Comparison of ENCODE assay signal across 8 cellular contexts in the genomic region with DNA sequence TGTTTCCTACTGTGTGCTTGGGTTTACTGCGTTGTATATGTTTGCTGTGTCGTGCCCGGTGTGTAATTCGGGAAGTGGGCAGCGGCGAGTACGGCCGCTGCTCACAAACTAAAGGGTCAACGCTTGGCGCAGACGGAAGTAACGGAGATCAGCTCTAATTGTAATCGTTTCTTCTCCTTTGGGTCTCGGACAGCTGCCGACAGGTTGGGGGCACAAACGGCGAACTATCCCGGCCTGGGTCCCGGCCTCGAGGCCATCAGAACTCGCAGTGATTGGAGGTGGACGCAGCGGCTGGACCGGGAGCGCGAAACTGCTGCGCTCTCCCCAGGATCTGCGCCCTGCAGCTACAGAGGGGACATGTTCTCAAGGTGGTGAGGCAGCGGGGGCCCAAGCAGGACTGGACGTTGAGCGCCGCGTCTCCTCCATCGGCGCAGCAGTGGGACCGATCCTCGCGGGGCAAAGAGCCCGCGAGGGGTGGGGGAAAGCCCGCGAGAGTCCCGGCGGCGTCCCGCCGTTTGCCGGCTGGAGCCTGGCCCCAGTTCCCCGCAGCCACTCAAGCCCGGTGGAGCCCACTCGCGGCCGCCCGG.
DNase-seq lines count a peak whose midpoint lies in the region; TF ChIP-seq lines count a peak whose summit lies in the region.

No MANE protein-coding gene starts in this region.

- H3K36me3 Mint-ChIP-seq in activated naive CD8-positive, alpha-beta T cell: no peaks in the 10 kb centered on the region

- peak overlapping the region; percentile 50 for H3K27ac Mint-ChIP-seq in activated naive CD8-positive, alpha-beta T cell

- no peaks in the 10 kb centered on the region for H3K9me3 Mint-ChIP-seq in activated naive CD8-positive, alpha-beta T cell (ENCODE audit: low read depth)

- H3K36me3 ChIP-seq in HEK293 (ENCODE audit: control insufficient read depth in 2 of 2, insufficient read depth in 1 of 2, low read length in 2 of 2): peaks cover 0 to 4% of the 10 kb centered on the region in 2 experiments; a peak in 1 of 3 replicates

- H3K4me3 ChIP-seq in HEK293 (ENCODE audit: low read depth, low read length) (peak overlapping the region; percentile 13; the same call in 1 of the 2 replicates), iPS-11a (ENCODE audit: low read depth, low read length) (peak overlapping the region; percentile 58), skeletal muscle cell (ENCODE audit: low read depth, low read length) (peak overlapping the region; percentile 46)

- CTCF ChIA-PET in HEK293 (lab: Yijun Ruan, JAX): no interaction called here

- H3K27me3 Mint-ChIP-seq in activated naive CD8-positive, alpha-beta T cell: peaks cover 23% of the 10 kb centered on the region

- no peak for TF ChIP-seq CTCF in HEK293 (tag by site-specific recombination; IDR thresholded peaks at IDR 0.05)
- TF ChIP-seq CTCF in GM20000 (IDR thresholded peaks at IDR 0.05; ENCODE audit: extremely low read depth, missing control alignments): no peak

- H3K27ac ChIP-seq in HEK293 (ENCODE audit: extremely low read depth, low read depth, low read length): peak overlapping the region; percentile 68; the same call in 1 of the 2 replicates

- DNase-seq in skeletal muscle cell (ENCODE audit: low read depth) (no peak), epidermal melanocyte (ENCODE audit: insufficient read length, low spot score) (no peak), activated gamma-delta T cell (lab: John Stamatoyannopoulos, UW) (no peak), GM19238 (ENCODE audit: insufficient read length, low spot score) (no peak), GM20000 (ENCODE audit: low spot score) (no peak)

- H3K4me1 Mint-ChIP-seq in activated naive CD8-positive, alpha-beta T cell (ENCODE audit: low read depth): peaks cover 24% of the 10 kb centered on the region

- no peaks in the 10 kb centered on the region for H3K9me3 ChIP-seq in HEK293 (ENCODE audit: control insufficient read depth, insufficient read depth, low read depth, low read length)

- POLR2A ChIA-PET in HEK293 (lab: Yijun Ruan, JAX): no interaction called here

- H3K4me3 Mint-ChIP-seq in activated naive CD8-positive, alpha-beta T cell: peak overlapping the region; percentile 80

- H3K4me1 ChIP-seq in HEK293 (ENCODE audit: control insufficient read depth, insufficient read depth, low read length): no peaks in the 10 kb centered on the region

TF ChIP-seq in HEK293, 187 proteins besides CTCF, POLR2A, EP300 and RAD21:
- TF ChIP-seq, protein P1, sequence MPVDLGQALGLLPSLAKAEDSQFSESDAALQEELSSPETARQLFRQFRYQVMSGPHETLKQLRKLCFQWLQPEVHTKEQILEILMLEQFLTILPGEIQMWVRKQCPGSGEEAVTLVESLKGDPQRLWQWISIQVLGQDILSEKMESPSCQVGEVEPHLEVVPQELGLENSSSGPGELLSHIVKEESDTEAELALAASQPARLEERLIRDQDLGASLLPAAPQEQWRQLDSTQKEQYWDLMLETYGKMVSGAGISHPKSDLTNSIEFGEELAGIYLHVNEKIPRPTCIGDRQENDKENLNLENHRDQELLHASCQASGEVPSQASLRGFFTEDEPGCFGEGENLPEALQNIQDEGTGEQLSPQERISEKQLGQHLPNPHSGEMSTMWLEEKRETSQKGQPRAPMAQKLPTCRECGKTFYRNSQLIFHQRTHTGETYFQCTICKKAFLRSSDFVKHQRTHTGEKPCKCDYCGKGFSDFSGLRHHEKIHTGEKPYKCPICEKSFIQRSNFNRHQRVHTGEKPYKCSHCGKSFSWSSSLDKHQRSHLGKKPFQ (tag by site-specific recombination; IDR thresholded peaks at IDR 0.05): no peak
- 0 out of 2 replicates have a peak, but pooled peaks have one; percentile 14 for TF ChIP-seq ZNF202 (tag by site-specific recombination; IDR thresholded peaks at IDR 0.05; ENCODE audit: borderline replicate concordance)
TF ChIP-seq in HEK293: peak in this region for 1.
